1 cellular context compared by ENCODE assay signal in the genomic region with DNA sequence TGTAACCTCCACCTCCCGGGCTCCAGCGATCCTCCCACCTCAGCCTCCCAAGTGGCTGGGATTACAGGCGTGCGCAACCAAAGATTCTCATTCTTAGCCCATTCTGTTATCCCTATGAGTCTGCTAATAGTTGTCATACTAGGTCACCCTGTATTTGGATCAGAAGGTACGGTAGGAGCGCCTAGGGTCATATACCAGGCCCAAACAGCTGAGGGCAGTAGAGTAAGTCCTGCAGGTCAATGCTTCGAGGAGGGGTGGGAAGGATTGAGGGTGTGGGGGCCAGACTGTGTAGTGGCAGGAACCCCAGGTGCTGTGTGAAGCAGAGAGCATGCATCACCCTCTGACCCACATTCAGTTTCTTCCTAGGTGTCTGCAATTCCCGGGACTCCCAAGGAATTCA.
TF ChIP-seq lines count a peak whose summit lies in the region.

No MANE protein-coding gene starts in this region.

TF ChIP-seq in GM23338, 12 proteins besides CTCF, POLR2A, EP300 and RAD21 (continued from another document):
- TF ChIP-seq, protein P1, sequence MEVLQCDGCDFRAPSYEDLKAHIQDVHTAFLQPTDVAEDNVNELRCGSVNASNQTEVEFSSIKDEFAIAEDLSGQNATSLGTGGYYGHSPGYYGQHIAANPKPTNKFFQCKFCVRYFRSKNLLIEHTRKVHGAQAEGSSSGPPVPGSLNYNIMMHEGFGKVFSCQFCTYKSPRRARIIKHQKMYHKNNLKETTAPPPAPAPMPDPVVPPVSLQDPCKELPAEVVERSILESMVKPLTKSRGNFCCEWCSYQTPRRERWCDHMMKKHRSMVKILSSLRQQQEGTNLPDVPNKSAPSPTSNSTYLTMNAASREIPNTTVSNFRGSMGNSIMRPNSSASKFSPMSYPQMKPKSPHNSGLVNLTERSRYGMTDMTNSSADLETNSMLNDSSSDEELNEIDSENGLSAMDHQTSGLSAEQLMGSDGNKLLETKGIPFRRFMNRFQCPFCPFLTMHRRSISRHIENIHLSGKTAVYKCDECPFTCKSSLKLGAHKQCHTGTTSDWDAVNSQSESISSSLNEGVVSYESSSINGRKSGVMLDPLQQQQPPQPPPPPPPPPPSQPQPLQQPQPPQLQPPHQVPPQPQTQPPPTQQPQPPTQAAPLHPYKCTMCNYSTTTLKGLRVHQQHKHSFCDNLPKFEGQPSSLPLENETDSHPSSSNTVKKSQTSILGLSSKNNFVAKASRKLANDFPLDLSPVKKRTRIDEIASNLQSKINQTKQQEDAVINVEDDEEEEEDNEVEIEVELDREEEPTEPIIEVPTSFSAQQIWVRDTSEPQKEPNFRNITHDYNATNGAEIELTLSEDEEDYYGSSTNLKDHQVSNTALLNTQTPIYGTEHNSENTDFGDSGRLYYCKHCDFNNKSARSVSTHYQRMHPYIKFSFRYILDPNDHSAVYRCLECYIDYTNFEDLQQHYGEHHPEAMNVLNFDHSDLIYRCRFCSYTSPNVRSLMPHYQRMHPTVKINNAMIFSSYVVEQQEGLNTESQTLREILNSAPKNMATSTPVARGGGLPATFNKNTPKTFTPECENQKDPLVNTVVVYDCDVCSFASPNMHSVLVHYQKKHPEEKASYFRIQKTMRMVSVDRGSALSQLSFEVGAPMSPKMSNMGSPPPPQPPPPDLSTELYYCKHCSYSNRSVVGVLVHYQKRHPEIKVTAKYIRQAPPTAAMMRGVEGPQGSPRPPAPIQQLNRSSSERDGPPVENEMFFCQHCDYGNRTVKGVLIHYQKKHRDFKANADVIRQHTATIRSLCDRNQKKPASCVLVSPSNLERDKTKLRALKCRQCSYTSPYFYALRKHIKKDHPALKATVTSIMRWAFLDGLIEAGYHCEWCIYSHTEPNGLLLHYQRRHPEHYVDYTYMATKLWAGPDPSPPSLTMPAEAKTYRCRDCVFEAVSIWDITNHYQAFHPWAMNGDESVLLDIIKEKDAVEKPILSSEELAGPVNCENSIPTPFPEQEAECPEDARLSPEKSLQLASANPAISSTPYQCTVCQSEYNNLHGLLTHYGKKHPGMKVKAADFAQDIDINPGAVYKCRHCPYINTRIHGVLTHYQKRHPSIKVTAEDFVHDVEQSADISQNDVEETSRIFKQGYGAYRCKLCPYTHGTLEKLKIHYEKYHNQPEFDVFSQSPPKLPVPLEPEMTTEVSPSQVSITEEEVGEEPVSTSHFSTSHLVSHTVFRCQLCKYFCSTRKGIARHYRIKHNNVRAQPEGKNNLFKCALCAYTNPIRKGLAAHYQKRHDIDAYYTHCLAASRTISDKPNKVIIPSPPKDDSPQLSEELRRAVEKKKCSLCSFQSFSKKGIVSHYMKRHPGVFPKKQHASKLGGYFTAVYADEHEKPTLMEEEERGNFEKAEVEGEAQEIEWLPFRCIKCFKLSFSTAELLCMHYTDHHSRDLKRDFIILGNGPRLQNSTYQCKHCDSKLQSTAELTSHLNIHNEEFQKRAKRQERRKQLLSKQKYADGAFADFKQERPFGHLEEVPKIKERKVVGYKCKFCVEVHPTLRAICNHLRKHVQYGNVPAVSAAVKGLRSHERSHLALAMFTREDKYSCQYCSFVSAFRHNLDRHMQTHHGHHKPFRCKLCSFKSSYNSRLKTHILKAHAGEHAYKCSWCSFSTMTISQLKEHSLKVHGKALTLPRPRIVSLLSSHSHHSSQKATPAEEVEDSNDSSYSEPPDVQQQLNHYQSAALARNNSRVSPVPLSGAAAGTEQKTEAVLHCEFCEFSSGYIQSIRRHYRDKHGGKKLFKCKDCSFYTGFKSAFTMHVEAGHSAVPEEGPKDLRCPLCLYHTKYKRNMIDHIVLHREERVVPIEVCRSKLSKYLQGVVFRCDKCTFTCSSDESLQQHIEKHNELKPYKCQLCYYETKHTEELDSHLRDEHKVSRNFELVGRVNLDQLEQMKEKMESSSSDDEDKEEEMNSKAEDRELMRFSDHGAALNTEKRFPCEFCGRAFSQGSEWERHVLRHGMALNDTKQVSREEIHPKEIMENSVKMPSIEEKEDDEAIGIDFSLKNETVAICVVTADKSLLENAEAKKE (CRISPR knock-in tag; IDR thresholded peaks at IDR 0.05), result no peak
- TF ChIP-seq ZNF114 (CRISPR knock-in tag; IDR thresholded peaks at IDR 0.05), result no peak
- TF ChIP-seq, protein P2, sequence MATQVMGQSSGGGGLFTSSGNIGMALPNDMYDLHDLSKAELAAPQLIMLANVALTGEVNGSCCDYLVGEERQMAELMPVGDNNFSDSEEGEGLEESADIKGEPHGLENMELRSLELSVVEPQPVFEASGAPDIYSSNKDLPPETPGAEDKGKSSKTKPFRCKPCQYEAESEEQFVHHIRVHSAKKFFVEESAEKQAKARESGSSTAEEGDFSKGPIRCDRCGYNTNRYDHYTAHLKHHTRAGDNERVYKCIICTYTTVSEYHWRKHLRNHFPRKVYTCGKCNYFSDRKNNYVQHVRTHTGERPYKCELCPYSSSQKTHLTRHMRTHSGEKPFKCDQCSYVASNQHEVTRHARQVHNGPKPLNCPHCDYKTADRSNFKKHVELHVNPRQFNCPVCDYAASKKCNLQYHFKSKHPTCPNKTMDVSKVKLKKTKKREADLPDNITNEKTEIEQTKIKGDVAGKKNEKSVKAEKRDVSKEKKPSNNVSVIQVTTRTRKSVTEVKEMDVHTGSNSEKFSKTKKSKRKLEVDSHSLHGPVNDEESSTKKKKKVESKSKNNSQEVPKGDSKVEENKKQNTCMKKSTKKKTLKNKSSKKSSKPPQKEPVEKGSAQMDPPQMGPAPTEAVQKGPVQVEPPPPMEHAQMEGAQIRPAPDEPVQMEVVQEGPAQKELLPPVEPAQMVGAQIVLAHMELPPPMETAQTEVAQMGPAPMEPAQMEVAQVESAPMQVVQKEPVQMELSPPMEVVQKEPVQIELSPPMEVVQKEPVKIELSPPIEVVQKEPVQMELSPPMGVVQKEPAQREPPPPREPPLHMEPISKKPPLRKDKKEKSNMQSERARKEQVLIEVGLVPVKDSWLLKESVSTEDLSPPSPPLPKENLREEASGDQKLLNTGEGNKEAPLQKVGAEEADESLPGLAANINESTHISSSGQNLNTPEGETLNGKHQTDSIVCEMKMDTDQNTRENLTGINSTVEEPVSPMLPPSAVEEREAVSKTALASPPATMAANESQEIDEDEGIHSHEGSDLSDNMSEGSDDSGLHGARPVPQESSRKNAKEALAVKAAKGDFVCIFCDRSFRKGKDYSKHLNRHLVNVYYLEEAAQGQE (IDR thresholded peaks at IDR 0.05; ENCODE audit: unreplicated experiment), result no peak
- TF ChIP-seq, protein P3, sequence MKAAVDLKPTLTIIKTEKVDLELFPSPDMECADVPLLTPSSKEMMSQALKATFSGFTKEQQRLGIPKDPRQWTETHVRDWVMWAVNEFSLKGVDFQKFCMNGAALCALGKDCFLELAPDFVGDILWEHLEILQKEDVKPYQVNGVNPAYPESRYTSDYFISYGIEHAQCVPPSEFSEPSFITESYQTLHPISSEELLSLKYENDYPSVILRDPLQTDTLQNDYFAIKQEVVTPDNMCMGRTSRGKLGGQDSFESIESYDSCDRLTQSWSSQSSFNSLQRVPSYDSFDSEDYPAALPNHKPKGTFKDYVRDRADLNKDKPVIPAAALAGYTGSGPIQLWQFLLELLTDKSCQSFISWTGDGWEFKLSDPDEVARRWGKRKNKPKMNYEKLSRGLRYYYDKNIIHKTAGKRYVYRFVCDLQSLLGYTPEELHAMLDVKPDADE (IDR thresholded peaks at IDR 0.05), result no peak
- TF ChIP-seq NANOG (IDR thresholded peaks at IDR 0.05; ENCODE audit: borderline replicate concordance), result no peak
- no peak for TF ChIP-seq POLR2AphosphoS5 (IDR thresholded peaks at IDR 0.05; ENCODE audit: low read depth)
- no peak for TF ChIP-seq JUNB (IDR thresholded peaks at IDR 0.05; ENCODE audit: unreplicated experiment)
- TF ChIP-seq ZNF331 (CRISPR knock-in tag; IDR thresholded peaks at IDR 0.05; ENCODE audit: low read depth), result no peak
- no peak for TF ChIP-seq EZH2phosphoT487 (IDR thresholded peaks at IDR 0.05; ENCODE audit: unreplicated experiment)
